1 cellular context compared by ENCODE assay signal in the genomic region with DNA sequence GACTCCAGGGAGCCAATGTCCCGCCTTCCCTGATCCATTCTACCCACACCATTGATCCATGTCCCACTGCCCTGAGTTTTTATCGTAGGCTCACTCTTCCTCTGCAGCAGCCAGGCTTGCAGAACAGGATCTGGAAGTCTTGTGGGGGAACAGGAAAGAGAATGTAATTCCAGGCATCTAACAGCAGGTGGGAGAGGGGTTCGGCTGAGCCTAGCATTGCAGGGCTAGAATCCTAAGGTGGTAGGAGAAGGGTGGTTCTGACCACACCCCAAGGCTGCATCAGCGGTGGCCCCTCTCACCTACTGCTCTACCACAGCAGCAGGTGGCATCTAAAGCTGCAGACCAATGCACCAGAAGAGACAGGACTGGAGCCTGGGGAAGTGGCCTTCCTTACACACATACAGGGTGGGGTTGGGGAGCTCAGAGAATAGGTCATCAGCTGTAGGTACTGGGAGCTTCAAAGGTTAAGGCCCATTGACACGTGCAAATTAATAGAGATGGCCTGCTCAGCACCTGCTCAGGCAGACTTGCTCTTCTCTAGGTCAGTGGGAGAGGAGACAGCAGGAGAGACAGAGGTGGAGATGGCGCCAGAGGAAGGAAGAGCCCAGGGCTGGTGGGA.
TF ChIP-seq lines count a peak whose summit lies in the region.

No MANE protein-coding gene starts in this region.

TF ChIP-seq in SK-N-SH treated with all-trans-retinoic acid at 6 μM for 48 hours, 23 proteins besides CTCF, POLR2A, EP300 and RAD21 (continued from another document):
- TF ChIP-seq CREB5 (CRISPR knock-in tag; IDR thresholded peaks at IDR 0.05; ENCODE audit: low read depth) (no peak), ISL1 (CRISPR knock-in tag; IDR thresholded peaks at IDR 0.05) (no peak), ZNF565 (CRISPR knock-in tag; conservative IDR thresholded peaks at IDR 0.05; ENCODE audit: low read depth) (no peak), CSDC2 (CRISPR knock-in tag; IDR thresholded peaks at IDR 0.05) (no peak), ZFP3 (CRISPR knock-in tag; IDR thresholded peaks at IDR 0.05) (no peak), ZNF8 (CRISPR knock-in tag; IDR thresholded peaks at IDR 0.05) (no peak), ZFP30 (CRISPR knock-in tag; IDR thresholded peaks at IDR 0.05) (no peak), OSR1 (CRISPR knock-in tag; IDR thresholded peaks at IDR 0.05) (no peak), GLIS3 (CRISPR knock-in tag; IDR thresholded peaks at IDR 0.05) (no peak)
- TF ChIP-seq, protein P1, sequence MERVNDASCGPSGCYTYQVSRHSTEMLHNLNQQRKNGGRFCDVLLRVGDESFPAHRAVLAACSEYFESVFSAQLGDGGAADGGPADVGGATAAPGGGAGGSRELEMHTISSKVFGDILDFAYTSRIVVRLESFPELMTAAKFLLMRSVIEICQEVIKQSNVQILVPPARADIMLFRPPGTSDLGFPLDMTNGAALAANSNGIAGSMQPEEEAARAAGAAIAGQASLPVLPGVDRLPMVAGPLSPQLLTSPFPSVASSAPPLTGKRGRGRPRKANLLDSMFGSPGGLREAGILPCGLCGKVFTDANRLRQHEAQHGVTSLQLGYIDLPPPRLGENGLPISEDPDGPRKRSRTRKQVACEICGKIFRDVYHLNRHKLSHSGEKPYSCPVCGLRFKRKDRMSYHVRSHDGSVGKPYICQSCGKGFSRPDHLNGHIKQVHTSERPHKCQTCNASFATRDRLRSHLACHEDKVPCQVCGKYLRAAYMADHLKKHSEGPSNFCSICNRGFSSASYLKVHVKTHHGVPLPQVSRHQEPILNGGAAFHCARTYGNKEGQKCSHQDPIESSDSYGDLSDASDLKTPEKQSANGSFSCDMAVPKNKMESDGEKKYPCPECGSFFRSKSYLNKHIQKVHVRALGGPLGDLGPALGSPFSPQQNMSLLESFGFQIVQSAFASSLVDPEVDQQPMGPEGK (CRISPR knock-in tag; IDR thresholded peaks at IDR 0.05; ENCODE audit: borderline replicate concordance): no peak
